Comparison of ENCODE assay signal across 8 cellular contexts in the genomic region with DNA sequence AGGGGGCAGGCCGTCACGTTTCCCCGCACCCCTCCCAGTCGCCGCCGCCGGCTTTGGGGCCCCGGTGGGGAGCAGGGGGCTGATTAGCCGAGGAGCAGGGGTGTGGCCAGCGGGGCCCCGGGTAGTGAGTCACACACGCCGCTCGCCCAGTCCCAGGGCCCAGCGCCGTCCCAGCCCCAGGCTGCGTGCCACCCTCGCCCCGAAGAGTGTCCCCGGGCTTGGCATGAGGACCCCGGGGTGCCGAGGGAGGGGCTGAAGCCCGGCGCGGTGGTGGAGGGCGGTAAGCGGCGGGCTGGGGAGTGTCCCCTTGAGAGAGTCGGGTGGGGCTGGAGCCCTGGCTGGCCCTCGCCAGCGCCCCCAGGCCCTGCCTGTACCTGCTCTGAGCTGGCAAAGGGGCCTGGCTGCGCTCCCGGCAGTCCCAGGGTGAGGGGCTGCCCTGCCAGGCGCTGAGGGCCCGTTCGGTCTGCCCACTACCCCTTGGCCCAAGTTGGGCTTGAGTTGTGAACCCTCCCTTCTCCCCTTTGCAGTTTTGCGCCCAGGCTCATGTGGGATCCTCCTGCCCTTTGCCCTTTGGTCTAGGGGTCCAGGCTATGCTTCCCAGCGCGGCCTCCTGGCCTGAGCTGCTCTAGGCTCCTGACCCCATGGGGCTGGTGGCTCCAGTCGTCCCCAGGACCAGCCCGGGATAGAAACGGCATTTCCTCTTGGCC. TPM values are rescaled to one million over a fixed set of nuclear protein-coding genes. Genes with fewer than 3 reads are reported as not detected.
DNase-seq lines count a peak whose midpoint lies in the region; ATAC-seq and TF ChIP-seq lines count a peak whose summit lies in the region.

No MANE protein-coding gene starts in this region.

- H3K4me3 ChIP-seq in IMR-90 (ENCODE audit: insufficient read depth, low read depth, low read length) (peak overlapping the region; percentile 42), muscle layer of duodenum (ENCODE audit: low read depth in 1 of 2, low read length in 2 of 2) (peak overlapping the region; percentile 35 to 58)

- H3K79me1 ChIP-seq in IMR-90 (ENCODE audit: low read depth in 1 of 2, low read length in 2 of 2), result no peaks in the 10 kb centered on the region; a peak in 1 of 4 replicates

- no peak overlapping the region for H3K23ac ChIP-seq in IMR-90 (ENCODE audit: low read depth, low read length)

- no peak for TF ChIP-seq CTCF in IMR-90 (conservative IDR thresholded peaks at IDR 0.05; ENCODE audit: low read depth, low read length)

- dilution Hi-C loops in IMR-90 (cut with HindIII; ENCODE audit: low sequenced_read_pairs, unreplicated experiment), result no loop called here

- intact Hi-C loops in IMR-90 (cut with micrococcal nuclease), result loop anchor here (2.0 kb wide), 1 partner anchor 34 kb away; the partner anchor contains the start of gene PRDM11

- no peak overlapping the region; the same call in 1 of the 2 replicates for H2AK5ac ChIP-seq in IMR-90 (ENCODE audit: low read depth, low read length)

- no peak overlapping the region; the same call in 1 of the 2 replicates for H3K9ac ChIP-seq in IMR-90 (ENCODE audit: low read depth, low read length)

- H3K18ac ChIP-seq in IMR-90 (ENCODE audit: low read depth, low read length), result no peak overlapping the region; the same call in 1 of the 2 replicates

- peak overlapping the region; percentile 15; the same call in 1 of the 2 replicates for H3K4ac ChIP-seq in IMR-90 (ENCODE audit: low read depth, low read length)

- in situ Hi-C loops in IMR-90 (cut with MboI; ENCODE audit: low sequenced_read_pairs), result no loop called here

- TF ChIP-seq POLR2A in IMR-90 (IDR thresholded peaks at IDR 0.05; ENCODE audit: low read depth, low read length), result no peak

- no peak overlapping the region for H3K56ac ChIP-seq in IMR-90 (ENCODE audit: extremely low read depth, insufficient read depth, low read length)

- no peaks in the 10 kb centered on the region for H3K9me3 ChIP-seq in IMR-90 (ENCODE audit: control insufficient read depth, insufficient read depth, low read length)
- H3K9me3 ChIP-seq in muscle layer of duodenum (ENCODE audit: control insufficient read depth in 1 of 2, low read length in 2 of 2), result no peaks in the 10 kb centered on the region

- POLR2A ChIA-PET in IMR-90 (lab: Charles Lee; ENCODE audit: unreplicated experiment), result no interaction called here

- WGBS in IMR-90 (ENCODE audit: extremely low coverage in 2 of 2, insufficient read length in 1 of 2), 2 experiments, result 23% methylated on average over 11 of the region's 42 CpGs; no CpG with 5 or more reads in 1 of the 2 experiments

- TF ChIP-seq RAD21 in IMR-90 (IDR thresholded peaks at IDR 0.05; ENCODE audit: low read length), result no peak

- H4K8ac ChIP-seq in IMR-90 (ENCODE audit: low read depth in 2 of 2, low read length in 2 of 2), result peak overlapping the region; percentile 67 to 73; a peak in 2 of 4 replicates

- H2BK5ac ChIP-seq in IMR-90 (ENCODE audit: low read depth, low read length, poor library complexity, severe bottlenecking), result peak overlapping the region; percentile 73

- peak overlapping the region; percentile 83 for H2AK9ac ChIP-seq in IMR-90 (replicated peaks; ENCODE audit: low read depth, low read length, poor library complexity)

- H3K27ac ChIP-seq in IMR-90 (ENCODE audit: insufficient read depth, low read length) (peak overlapping the region; percentile 47; the same call in 1 of the 2 replicates), epithelial cell of prostate (peak overlapping the region; percentile 48), muscle layer of duodenum (ENCODE audit: low read length) (peak overlapping the region; percentile 24), temporal lobe (ENCODE audit: low read depth, low read length) (peak overlapping the region; percentile 13)

- H2BK20ac ChIP-seq in IMR-90 (ENCODE audit: low read depth, low read length), result no peak overlapping the region

- H3K14ac ChIP-seq in IMR-90 (replicated peaks; ENCODE audit: low read depth, low read length), result no peak overlapping the region

- peak overlapping the region; percentile 6; the same call in 1 of the 2 replicates for H4K91ac ChIP-seq in IMR-90 (ENCODE audit: insufficient read depth, low read depth, low read length)

- H2BK15ac ChIP-seq in IMR-90 (ENCODE audit: low read depth, low read length), result no peak overlapping the region

- ATAC-seq in IMR-90 (ENCODE audit: low read depth), result peak; percentile 93

- H4K5ac ChIP-seq in IMR-90 (ENCODE audit: low read depth, low read length), result peak overlapping the region; percentile 22; the same call in 1 of the 2 replicates

- peak overlapping the region; percentile 35; the same call in 1 of the 2 replicates for H3K4me2 ChIP-seq in IMR-90 (ENCODE audit: low read depth, low read length)

- BruUV-seq in IMR-90 (replicated peaks; lab: Mats Ljungman, UMichigan), result no TSS peak

- H3K9me1 ChIP-seq in IMR-90 (ENCODE audit: insufficient read depth, low read length), result peaks cover 7% of the 10 kb centered on the region; the same call in 1 of the 2 replicates

- H2BK120ac ChIP-seq in IMR-90 (ENCODE audit: low read depth, low read length), result peak overlapping the region; percentile 27; the same call in 1 of the 2 replicates

- DNase-seq in CD1c-positive myeloid dendritic cell (ENCODE audit: extremely low spot score) (peak; percentile 50), IMR-90 (peak; percentile 41), epithelial cell of prostate (ENCODE audit: low read depth, low spot score) (no peak), NCI-H2081 (lab: John Stamatoyannopoulos, UW) (no peak), GM19238 (ENCODE audit: insufficient read length, low spot score) (no peak)
- DNase-seq in activated CD8-positive, alpha-beta memory T cell treated with anti-CD3 and anti-CD28 coated beads for 1 hour (ENCODE audit: extremely low read depth in 1 of 2, low read depth in 1 of 2), result peak; percentile 2 to 17

- H3K4me1 ChIP-seq in IMR-90 (ENCODE audit: control insufficient read depth, insufficient read depth, low read length), result peaks cover 12% of the 10 kb centered on the region
- peaks cover 7 to 20% of the 10 kb centered on the region in 2 donors for H3K4me1 ChIP-seq in muscle layer of duodenum (ENCODE audit: control insufficient read depth in 1 of 2, insufficient read depth in 2 of 2, low read length in 2 of 2)

- no peaks in the 10 kb centered on the region for H3K27me3 ChIP-seq in IMR-90 (ENCODE audit: control insufficient read depth, insufficient read depth, low read length)
- no peaks in the 10 kb centered on the region for H3K27me3 ChIP-seq in muscle layer of duodenum (ENCODE audit: low read depth, low read length)

- peaks cover 4% of the 10 kb centered on the region; the same call in 1 of the 2 replicates for H4K20me1 ChIP-seq in IMR-90 (ENCODE audit: insufficient read depth, low read length)

- CTCF ChIA-PET in IMR-90 (lab: Yijun Ruan, JAX), result interaction anchor here (1.8 kb wide), 1 partner anchor 13 kb away, joined by 5 read pairs; no protein-coding TSS in a partner anchor

- H2AFZ ChIP-seq in IMR-90 (replicated peaks; ENCODE audit: low read length, poor library complexity), result peak overlapping the region; percentile 89

- peaks cover 6% of the 10 kb centered on the region; the same call in 1 of the 2 replicates for H3K36me3 ChIP-seq in IMR-90 (ENCODE audit: control insufficient read depth, insufficient read depth, low read length)
- H3K36me3 ChIP-seq in muscle layer of duodenum (ENCODE audit: control insufficient read depth in 1 of 2, insufficient read depth in 2 of 2, low read length in 2 of 2), result peaks cover 14 to 18% of the 10 kb centered on the region in 2 donors

TF ChIP-seq in IMR-90, 13 proteins besides CTCF, POLR2A, EP300 and RAD21:
- TF ChIP-seq ELK1 (IDR thresholded peaks at IDR 0.05; ENCODE audit: borderline replicate concordance, low read depth, low read length), result no peak
- no peak for TF ChIP-seq NFE2L2 (IDR thresholded peaks at IDR 0.05; ENCODE audit: low read depth, low read length)
- no peak for TF ChIP-seq USF2 (IDR thresholded peaks at IDR 0.05; ENCODE audit: low read depth, low read length)
- TF ChIP-seq BHLHE40 (IDR thresholded peaks at IDR 0.05; ENCODE audit: low read depth, low read length), result peak; percentile 64
- TF ChIP-seq MAZ (IDR thresholded peaks at IDR 0.05; ENCODE audit: borderline replicate concordance, low read depth, low read length), result peak; percentile 87; the same call in 1 of the 2 replicates
- no peak for TF ChIP-seq SMC3 (IDR thresholded peaks at IDR 0.05; ENCODE audit: low read depth, low read length)
- TF ChIP-seq FOS (IDR thresholded peaks at IDR 0.05; ENCODE audit: low read depth, low read length), result peak; percentile 59
- no peak for TF ChIP-seq MXI1 (IDR thresholded peaks at IDR 0.05; ENCODE audit: borderline replicate concordance, low read depth, low read length)
- no peak for TF ChIP-seq RFX5 (IDR thresholded peaks at IDR 0.05; ENCODE audit: low read depth, low read length)
- no peak for TF ChIP-seq RCOR1 (IDR thresholded peaks at IDR 0.05; ENCODE audit: insufficient replicate concordance, low read length)
- TF ChIP-seq CEBPB (IDR thresholded peaks at IDR 0.05; ENCODE audit: low read depth, low read length), result no peak
- TF ChIP-seq MAFK (IDR thresholded peaks at IDR 0.05; ENCODE audit: low read depth, low read length), result no peak
- no peak for TF ChIP-seq CHD1 (IDR thresholded peaks at IDR 0.05; ENCODE audit: low read depth, low read length)

RNA-seq across cellular contexts. Expression of gene PRDM11, which starts 34.6 kb away (rescaled TPM):
- total RNA-seq in IMR-90 (2012; rRNA removed), result 1.7 and 2.2 TPM in 2 replicates
- polyA plus RNA-seq in IMR-90 (2012; rRNA removed), result 2.2 and 2.7 TPM in 2 replicates
- 1.4 and 2.7 TPM in 2 replicates for polyA plus RNA-seq in IMR-90 (2012; cell fraction: cytosol; rRNA removed)
- polyA plus RNA-seq in IMR-90 (2012; cell fraction: nucleus; rRNA removed; ENCODE audit: low replicate concordance), result 4.6 and 5.9 TPM in 2 replicates
- total RNA-seq in temporal lobe, result 8.4 TPM

Comparison
In these comparisons a context has a peak if more than half of its experiments do, and no peak if none do; other contexts are left out.
1. DNase-seq: peak in CD1c-positive myeloid dendritic cell (single experiment), IMR-90 (single experiment) and activated CD8-positive, alpha-beta memory T cell treated with anti-CD3 and anti-CD28 coated beads for 1 hour (2 of 2); none in epithelial cell of prostate (single experiment), NCI-H2081 (0 of 2) and GM19238 (single experiment).
2. Peak in every context shown above with its lines, with median percentiles within 50 percentile points of each other: H3K27ac ChIP-seq.